ENCODE assay signal across 26 cellular contexts in the genomic region with DNA sequence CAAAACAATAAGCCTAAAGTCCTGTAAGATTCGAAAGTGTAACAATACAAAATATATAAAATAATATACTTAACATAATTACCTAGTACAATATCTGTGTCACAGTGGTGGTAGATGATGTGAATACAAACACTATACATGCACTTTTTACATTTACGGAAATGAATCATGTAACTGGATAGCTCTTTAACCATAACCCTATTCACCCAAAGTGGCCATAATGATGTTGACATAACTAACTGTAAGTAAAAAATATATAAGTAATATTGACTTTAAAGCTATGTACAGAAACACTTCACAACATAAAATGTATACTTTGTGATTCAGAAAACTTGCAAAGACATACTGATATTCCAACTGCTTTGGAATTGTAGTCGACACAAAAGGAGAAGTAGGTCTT.
DNase-seq lines count a peak whose midpoint lies in the region; ATAC-seq, FAIRE-seq and TF ChIP-seq lines count a peak whose summit lies in the region.
"Had no signal": no experiment of that assay in that cellular context is flagged by ENCODE, and none has a peak within 500 bp of the region (broad histone marks: within the 10 kb centered on the region; RNA-seq: fewer than 3 reads in every experiment).

No MANE protein-coding gene starts in this region.

- H3K36me3 Mint-ChIP-seq in GM23338 (ENCODE audit: low read depth) = no peaks in the 10 kb centered on the region
- H3K36me3 Mint-ChIP-seq: CD4-positive, CD25-positive, alpha-beta regulatory T cell had no signal

- H3K4me3 ChIP-seq in bronchial epithelial cell (ENCODE audit: low read depth, low read length) (no peak overlapping the region), GM23338 (no peak overlapping the region)
- H3K4me3 ChIP-seq: BLaER1, GM23248, MG63, PC-9, SJCRH30 had no signal

- peaks cover 12% of the 10 kb centered on the region for H3K4me1 ChIP-seq in GM23338 (ENCODE audit: insufficient read depth)
- H3K4me1 ChIP-seq: BLaER1, SJCRH30 had no signal

- no peak overlapping the region for H3K27ac Mint-ChIP-seq in GM23338
- H3K27ac Mint-ChIP-seq: CD4-positive, CD25-positive, alpha-beta regulatory T cell; H9 had no signal

- no peaks in the 10 kb centered on the region for H3F3A ChIP-seq in GM23338 (replicated peaks; ENCODE audit: low read depth)

- H3K27me3 Mint-ChIP-seq in GM23338 (ENCODE audit: insufficient read depth, low read depth, poor library complexity) = no peaks in the 10 kb centered on the region
- H3K27me3 Mint-ChIP-seq: CD4-positive, CD25-positive, alpha-beta regulatory T cell had no signal

- H3K4me3 Mint-ChIP-seq in GM23338 = no peak overlapping the region
- H3K4me3 Mint-ChIP-seq: CD4-positive, CD25-positive, alpha-beta regulatory T cell; H9 had no signal

- no peaks in the 10 kb centered on the region for H3K9me2 ChIP-seq in GM23338 (ENCODE audit: insufficient read depth)

- FAIRE-seq in bronchial epithelial cell (lab: Jason Lieb, UNC) = no peak
- FAIRE-seq: A204.1, D721Med, GM18507 had no signal

- TF ChIP-seq CTCF in bronchial epithelial cell (IDR thresholded peaks at IDR 0.05; ENCODE audit: insufficient read depth, low read length, severe bottlenecking) (no peak), GM23338 (conservative IDR thresholded peaks at IDR 0.05; ENCODE audit: low read depth in 2 of 2) (no peak)

- H3K36me3 ChIP-seq in bronchial epithelial cell (ENCODE audit: control insufficient read depth, insufficient read depth, low read length) (no peaks in the 10 kb centered on the region), GM23338 (ENCODE audit: insufficient read depth) (no peaks in the 10 kb centered on the region)
- H3K36me3 ChIP-seq: BLaER1, MG63, SJCRH30 had no signal

- H3K27me3 ChIP-seq in bronchial epithelial cell (ENCODE audit: control insufficient read depth, insufficient read depth, low read length) (no peaks in the 10 kb centered on the region), GM23338 (ENCODE audit: insufficient read depth) (no peaks in the 10 kb centered on the region)
- H3K27me3 ChIP-seq: BLaER1, MG63 had no signal

- H3K9me3 Mint-ChIP-seq in GM23338 = no peaks in the 10 kb centered on the region
- H3K9me3 Mint-ChIP-seq: H9 had no signal

- no peak overlapping the region for H3K27ac ChIP-seq in GM23338 (ENCODE audit: low read depth)
- H3K27ac ChIP-seq: BLaER1, GM23248, PC-9, SJCRH30 had no signal

- no peak overlapping the region for H3K4me2 ChIP-seq in GM23338
- H3K4me2 ChIP-seq: BLaER1, PC-9 had no signal

- ATAC-seq in HG02759 (IDR thresholded peaks at IDR 0.05; ENCODE audit: unreplicated experiment) (no peak), GM23338 (no peak)
- ATAC-seq: Right ventricle myocardium inferior, SK-N-SH treated with all-trans-retinoic acid at 6 μM for 48 hours had no signal

- H2AFZ ChIP-seq in GM23338 = no peak overlapping the region
- H2AFZ ChIP-seq: GM23248, PC-9 had no signal

- no peaks in the 10 kb centered on the region for H3K79me2 ChIP-seq in GM23338 (replicated peaks; ENCODE audit: insufficient read depth)

- DNase-seq in DMS53 (lab: John Stamatoyannopoulos, UW) = peak; percentile 88
- DNase-seq in NCI-H1436 treated with DMSO at 0.1 percent for 48 hours (lab: John Stamatoyannopoulos, UW) = peak; percentile 66
- peak; percentile 15 for DNase-seq in NCI-H510A (lab: John Stamatoyannopoulos, UW)
- DNase-seq in bronchial epithelial cell (ENCODE audit: low read depth) = peak; percentile 68
- DNase-seq in GM23338 (ENCODE audit: low spot score) = no peak
- DNase-seq in COLO668 (lab: John Stamatoyannopoulos, UW; ENCODE audit: unreplicated experiment) = no peak
- DNase-seq: CD4-positive, CD25-positive, alpha-beta regulatory T cell; DND-41; GM23248; H9; IMR-90; KG1; MG63; NCI-H2029; NCI-H82; NK-92 treated with Interleukin-12 subunit alpha and Interleukin-12 subunit beta, amount 100 ng/mL, for 24 hours; PC-9; SJCRH30; T-helper 2 cell had no signal

- H3K4me1 Mint-ChIP-seq in GM23338 = peaks cover 18% of the 10 kb centered on the region
- H3K4me1 Mint-ChIP-seq: CD4-positive, CD25-positive, alpha-beta regulatory T cell had no signal

- H4K20me1 ChIP-seq in GM23338 (replicated peaks; ENCODE audit: insufficient read depth) = no peaks in the 10 kb centered on the region
- H4K20me1 ChIP-seq: BLaER1 had no signal

TF ChIP-seq in GM23338, 12 proteins besides CTCF, POLR2A, EP300 and RAD21 (continues in another document):
- TF ChIP-seq POLR2AphosphoS5 (IDR thresholded peaks at IDR 0.05; ENCODE audit: low read depth) (no peak), ZNF331 (CRISPR knock-in tag; IDR thresholded peaks at IDR 0.05; ENCODE audit: low read depth) (no peak), ZNF462 (CRISPR knock-in tag; IDR thresholded peaks at IDR 0.05) (no peak)

Comparison
In these comparisons a context has a peak if more than half of its experiments do, and no peak if none do; other contexts are left out.
1. DNase-seq: peak in DMS53 (single experiment), NCI-H1436 treated with DMSO at 0.1 percent for 48 hours (single experiment), NCI-H510A (single experiment) and bronchial epithelial cell (single experiment); none in GM23338 (single experiment) and COLO668 (single experiment).